12 cellular contexts compared by ENCODE assay signal in genomic region chr6:36780517-36781210, GRCh38. TPM values are rescaled to one million over a fixed set of nuclear protein-coding genes. Genes with fewer than 3 reads are reported as not detected.
DNase-seq lines count a peak whose midpoint lies in the region; TF ChIP-seq lines count a peak whose summit lies in the region.
"Had no signal": no experiment of that assay in that cellular context is flagged by ENCODE, and none has a peak within 500 bp of the region (broad histone marks: within the 10 kb centered on the region; RNA-seq: fewer than 3 reads in every experiment).

No MANE protein-coding gene starts in this region.

- no peaks in the 10 kb centered on the region for H3K79me1 ChIP-seq in mesenchymal stem cell (replicated peaks; ENCODE audit: low read length, poor library complexity, severe bottlenecking)

- H4K20me1 ChIP-seq in SK-N-SH (ENCODE audit: insufficient read depth) = no peaks in the 10 kb centered on the region

- H2AFZ ChIP-seq in mesenchymal stem cell (ENCODE audit: low read depth, low read length) (no peak overlapping the region), SK-N-SH (ENCODE audit: low read depth) (no peak overlapping the region)

- H3K4me3 Mint-ChIP-seq in CD14-positive monocyte = peak overlapping the region in 1 of 2 donors; percentile 44
- no peak overlapping the region for H3K4me3 Mint-ChIP-seq in CD4-positive, alpha-beta memory T cell

- 76% methylated on average over 11 of the region's 11 CpGs for WGBS in mesenchymal stem cell
- WGBS in SK-N-SH (ENCODE audit: low lambda C conversion rate) = 68% methylated on average over 11 of the region's 11 CpGs

- H4K91ac ChIP-seq in mesenchymal stem cell (ENCODE audit: low read length) = no peak overlapping the region

- POLR2A ChIA-PET in SK-N-SH (lab: Yijun Ruan, JAX) = no interaction called here
- POLR2A ChIA-PET in CD4-positive, alpha-beta memory T cell (lab: Charles Lee; ENCODE audit: partially characterized antibody) = interaction anchor here (1.3 kb wide), 1 partner anchor 11 kb away, joined by 3 read pairs; no protein-coding TSS in a partner anchor

- H3K4me2 ChIP-seq in mesenchymal stem cell (ENCODE audit: low read length, poor library complexity, severe bottlenecking) = no peak overlapping the region
- no peak overlapping the region for H3K4me2 ChIP-seq in SK-N-SH

- no peak overlapping the region for H2BK5ac ChIP-seq in mesenchymal stem cell (ENCODE audit: low read depth, low read length, poor library complexity, severe bottlenecking)

- H3K36me3 ChIP-seq in mesenchymal stem cell (ENCODE audit: control insufficient read depth in 1 of 2, insufficient read depth in 2 of 2, low read depth in 1 of 2, low read length in 2 of 2) (no peaks in the 10 kb centered on the region), SK-N-SH (replicated peaks in 1 of 2; ENCODE audit: control insufficient read depth in 1 of 2, insufficient read depth in 2 of 2, low read length in 1 of 2) (no peaks in the 10 kb centered on the region)
- H3K36me3 ChIP-seq in CD4-positive, alpha-beta memory T cell (ENCODE audit: insufficient read depth, low read length) = no peaks in the 10 kb centered on the region

- H3K9me3 Mint-ChIP-seq in CD14-positive monocyte = no peaks in the 10 kb centered on the region
- H3K9me3 Mint-ChIP-seq in CD4-positive, alpha-beta memory T cell = no peaks in the 10 kb centered on the region

- H3K9me2 ChIP-seq in SK-N-SH = no peaks in the 10 kb centered on the region

- no peak overlapping the region for H4K8ac ChIP-seq in mesenchymal stem cell (ENCODE audit: low read length)

- CTCF ChIA-PET in SK-N-SH (lab: Yijun Ruan, JAX) = interaction anchor here (1.3 to 8.7 kb wide), 4 partner anchors 13 to 93 kb away, joined by 3 to 71 read pairs (median 34); no protein-coding TSS in a partner anchor
- CTCF ChIA-PET in CD4-positive, alpha-beta memory T cell (lab: Charles Lee; ENCODE audit: partially characterized antibody) = interaction anchor here (2.0 to 9.7 kb wide), 2 partner anchors 16 kb away, joined by 8 to 230 read pairs; no protein-coding TSS in a partner anchor

- no peak overlapping the region for H3K18ac ChIP-seq in mesenchymal stem cell (ENCODE audit: low read depth in 1 of 2, low read length in 2 of 2)

- no peak for TF ChIP-seq CTCF in CD14-positive monocyte (IDR thresholded peaks at IDR 0.05)
- no peak for TF ChIP-seq CTCF in SK-N-SH (IDR thresholded peaks at IDR 0.05)

- H2BK12ac ChIP-seq in mesenchymal stem cell (ENCODE audit: low read length in 2 of 2) = no peak overlapping the region

- H3K27ac ChIP-seq in mesenchymal stem cell (ENCODE audit: low read length, poor library complexity, severe bottlenecking) (no peak overlapping the region), SK-N-SH (ENCODE audit: low read depth in 2 of 2, low read length in 1 of 2) (no peak overlapping the region)
- H3K27ac ChIP-seq in CD4-positive, alpha-beta memory T cell (ENCODE audit: low read depth, low read length) = no peak overlapping the region
- H3K27ac ChIP-seq: RWPE1, skin epidermis had no signal

- H3K36me3 Mint-ChIP-seq in CD14-positive monocyte = no peaks in the 10 kb centered on the region
- H3K36me3 Mint-ChIP-seq in CD4-positive, alpha-beta memory T cell = no peaks in the 10 kb centered on the region

- no peak overlapping the region for H3K4me3 ChIP-seq in mesenchymal stem cell (ENCODE audit: insufficient read depth in 1 of 2, low read depth in 1 of 2, low read length in 2 of 2)
- no peak overlapping the region for H3K4me3 ChIP-seq in SK-N-SH (ENCODE audit: low read depth in 2 of 2, low read length in 1 of 2)
- no peak overlapping the region for H3K4me3 ChIP-seq in CD4-positive, alpha-beta memory T cell (ENCODE audit: low read length in 2 of 2)
- H3K4me3 ChIP-seq: skin epidermis had no signal

- no peak overlapping the region for H3K14ac ChIP-seq in mesenchymal stem cell (ENCODE audit: low read length in 2 of 2)

- H3K4me1 ChIP-seq in mesenchymal stem cell (ENCODE audit: control insufficient read depth, insufficient read depth, low read depth, low read length) = peaks cover 2% of the 10 kb centered on the region
- peaks cover 0 to 7% of the 10 kb centered on the region in 2 experiments; a peak in 1 of 4 replicates for H3K4me1 ChIP-seq in SK-N-SH (ENCODE audit: control insufficient read depth in 1 of 2, insufficient read depth in 2 of 2, low read depth in 1 of 2, low read length in 1 of 2)
- H3K4me1 ChIP-seq in CD4-positive, alpha-beta memory T cell (ENCODE audit: insufficient read depth, low read length) = no peaks in the 10 kb centered on the region

- DNase-seq in CD14-positive monocyte (ENCODE audit: low spot score) (no peak), KBM-7 (peak; percentile 77), SHP77 treated with DMSO at 0.1 percent for 48 hours (lab: John Stamatoyannopoulos, UW) (peak; percentile 22), mesenchymal stem cell (no peak), iPS-NIHi11 (ENCODE audit: low spot score) (no peak), SK-N-SH (no peak), NCI-H2107 treated with DMSO at 0.1 percent for 48 hours (lab: John Stamatoyannopoulos, UW; ENCODE audit: unreplicated experiment) (no peak)
- DNase-seq in CD4-positive, alpha-beta memory T cell = no peak
- DNase-seq: activated CD4-positive, CD25-positive, alpha-beta regulatory T cell treated with anti-CD3 and anti-CD28 coated beads, Interleukin-2, amount 50 U/mL, for 72 hours; NCI-H2029 had no signal

- in situ Hi-C loops in KBM-7 (cut with MboI; ENCODE audit: low pct_unique_long_range_greater_than_20kb, low sequenced_read_pairs) = no loop called here

- no peak overlapping the region for H3K4ac ChIP-seq in mesenchymal stem cell (ENCODE audit: low read depth in 1 of 2, low read length in 2 of 2)

- peaks cover 30 to 76% of the 10 kb centered on the region in 2 experiments for H3K27me3 ChIP-seq in mesenchymal stem cell (ENCODE audit: control insufficient read depth in 1 of 2, insufficient read depth in 1 of 2, low read length in 2 of 2)
- 0 out of 2 replicates have a peak, but pooled peaks cover 7% of the 10 kb centered on the region for H3K27me3 ChIP-seq in SK-N-SH (ENCODE audit: insufficient read depth)
- H3K27me3 ChIP-seq in CD4-positive, alpha-beta memory T cell (ENCODE audit: insufficient read depth, low read length) = no peaks in the 10 kb centered on the region

- H3K9me3 ChIP-seq in mesenchymal stem cell (ENCODE audit: control insufficient read depth, low read length) (no peaks in the 10 kb centered on the region), SK-N-SH (no peaks in the 10 kb centered on the region)
- no peaks in the 10 kb centered on the region for H3K9me3 ChIP-seq in CD4-positive, alpha-beta memory T cell (ENCODE audit: control insufficient read depth in 1 of 2, low read length in 2 of 2)

- no peak overlapping the region for H2AK5ac ChIP-seq in mesenchymal stem cell (ENCODE audit: low read length, severe bottlenecking)

- H3K27me3 Mint-ChIP-seq in CD14-positive monocyte (ENCODE audit: low read depth in 3 of 3) = peaks cover 5 to 16% (median 13%) of the 10 kb centered on the region in 3 donors
- no peaks in the 10 kb centered on the region for H3K27me3 Mint-ChIP-seq in CD4-positive, alpha-beta memory T cell

- peaks cover 30% of the 10 kb centered on the region for H3K4me1 Mint-ChIP-seq in CD14-positive monocyte
- H3K4me1 Mint-ChIP-seq in CD4-positive, alpha-beta memory T cell = peaks cover 0 to 4% (median 3%) of the 10 kb centered on the region in 4 donors

- no peak overlapping the region for H3K23ac ChIP-seq in mesenchymal stem cell (ENCODE audit: low read length in 2 of 2)

- H2BK120ac ChIP-seq in mesenchymal stem cell (ENCODE audit: low read depth, low read length) = no peak overlapping the region

- TF ChIP-seq RAD21 in SK-N-SH (IDR thresholded peaks at IDR 0.05; ENCODE audit: low read length) = no peak

- H3K9ac ChIP-seq in mesenchymal stem cell (ENCODE audit: low read length) = no peak overlapping the region
- H3K9ac ChIP-seq in SK-N-SH = no peak overlapping the region

- intact Hi-C loops in CD14-positive monocyte (cut with micrococcal nuclease) = loop anchor here in 1 of 2 donors (5.0 kb wide), 1 partner anchor 72 kb away; no protein-coding TSS in a partner anchor
- intact Hi-C loops in CD4-positive, alpha-beta memory T cell (cut with micrococcal nuclease) = no loop called here

- H2BK15ac ChIP-seq in mesenchymal stem cell (ENCODE audit: low read depth, poor library complexity, severe bottlenecking) = peak overlapping the region; percentile 41

- H3F3A ChIP-seq in SK-N-SH (replicated peaks; ENCODE audit: insufficient read depth) = no peaks in the 10 kb centered on the region

- peak overlapping the region; percentile 9 to 87 (median 60) for H3K27ac Mint-ChIP-seq in CD14-positive monocyte
- peak overlapping the region in 1 of 7 donors; percentile 31 for H3K27ac Mint-ChIP-seq in CD4-positive, alpha-beta memory T cell

- no peaks in the 10 kb centered on the region for H3K79me2 ChIP-seq in SK-N-SH (ENCODE audit: insufficient read depth)

- no peak for TF ChIP-seq EP300 in SK-N-SH (IDR thresholded peaks at IDR 0.05; ENCODE audit: borderline replicate concordance in 1 of 2, low read depth in 1 of 2, low read length in 1 of 2)

TF ChIP-seq in SK-N-SH, 30 proteins besides CTCF, POLR2A, EP300 and RAD21 (continues in another document):
- TF ChIP-seq RCOR1 (IDR thresholded peaks at IDR 0.05; ENCODE audit: low read length) (no peak), NRF1 (IDR thresholded peaks at IDR 0.05; ENCODE audit: low read depth, low read length) (no peak), NFIC (IDR thresholded peaks at IDR 0.05; ENCODE audit: borderline replicate concordance) (no peak), SMC3 (IDR thresholded peaks at IDR 0.05; ENCODE audit: low read depth, low read length) (no peak), ELF1 (IDR thresholded peaks at IDR 0.05) (no peak), GATA2 (CRISPR knock-in tag; IDR thresholded peaks at IDR 0.05) (no peak), CHD2 (IDR thresholded peaks at IDR 0.05; ENCODE audit: low read length, partially characterized antibody) (no peak), RFX5 (IDR thresholded peaks at IDR 0.05; ENCODE audit: low read length) (no peak), SIN3A (IDR thresholded peaks at IDR 0.05; ENCODE audit: borderline replicate concordance, low read depth, low read length) (no peak), USF1 (IDR thresholded peaks at IDR 0.05; ENCODE audit: borderline replicate concordance, low read depth) (no peak)

RNA-seq across cellular contexts. Expression of gene CPNE5, which starts 58.6 kb away (rescaled TPM):
- polyA plus RNA-seq in CD14-positive monocyte = under 1 TPM; 0.47 to 0.82 TPM
- 0.12 TPM for polyA plus RNA-seq in mesenchymal stem cell (2013, experiment 1 of 2)
- polyA plus RNA-seq in mesenchymal stem cell (2013, experiment 2 of 2) = 0.14 TPM
- 0.30 and 0.47 TPM in 2 replicates for polyA plus RNA-seq in SK-N-SH (2012; rRNA removed)
- polyA plus RNA-seq in SK-N-SH (2012; cell fraction: cytosol; rRNA removed) = 0.21 and 0.25 TPM in 2 replicates
- 0.47 and 0.54 TPM in 2 replicates for polyA plus RNA-seq in SK-N-SH (2012; cell fraction: nucleus; rRNA removed)
- total RNA-seq in CD4-positive, alpha-beta memory T cell = under 1 TPM; 0.47 to 0.70 TPM
- 1 to 10 TPM; 1.9 to 2.7 TPM for polyA plus RNA-seq in CD4-positive, alpha-beta memory T cell

Comparison
In these comparisons a context has a peak if more than half of its experiments do, and no peak if none do; other contexts are left out.
1. DNase-seq: peak in KBM-7 (single experiment) and SHP77 treated with DMSO at 0.1 percent for 48 hours (single experiment); none in CD14-positive monocyte (single experiment), mesenchymal stem cell (single experiment), iPS-NIHi11 (single experiment), SK-N-SH (single experiment), NCI-H2107 treated with DMSO at 0.1 percent for 48 hours (single experiment) and CD4-positive, alpha-beta memory T cell (0 of 5).